23 cellular contexts compared by ENCODE assay signal in genomic region chr14:102665665-102666064, GRCh38.
"Had no signal": no experiment of that assay in that cellular context is flagged by ENCODE, and none has a peak within 500 bp of the region (broad histone marks: within the 10 kb centered on the region; RNA-seq: fewer than 3 reads in every experiment).

No MANE protein-coding gene starts in this region.

- H3K4me3 ChIP-seq: esophagus muscularis mucosa, gastrocnemius medialis, right lobe of liver, skin epidermis, testis, upper lobe of right lung had no signal

- H3K27me3 Mint-ChIP-seq: activated CD4-positive, alpha-beta memory T cell treated with anti-CD3 and anti-CD28 coated beads for 36 hours; brain; dendritic cell treated with granulocyte-macrophage colony-stimulating factor and Interleukin-4, amounts not matched to agents 40 ng/mL and 50 ng/mL, for 4 days; natural killer cell treated with Interleukin-12 subunit alpha and Interleukin-12 subunit beta and Interleukin-15 and Interleukin-18, amount 100 ng/mL, for 72 hours had no signal

- H3K36me3 Mint-ChIP-seq: activated CD4-positive, alpha-beta memory T cell treated with anti-CD3 and anti-CD28 coated beads for 36 hours; natural killer cell treated with Interleukin-12 subunit alpha and Interleukin-12 subunit beta and Interleukin-15 and Interleukin-18, amount 100 ng/mL, for 72 hours; stimulated activated effector memory CD8-positive, alpha-beta T cell treated with anti-CD3 and anti-CD28 coated beads, Interleukin-12 subunit alpha, Interleukin-12 subunit beta, amount 100 ng/mL, for 72 hours had no signal

- H3K4me3 Mint-ChIP-seq: activated CD4-positive, alpha-beta memory T cell treated with anti-CD3 and anti-CD28 coated beads for 36 hours; brain; dendritic cell treated with granulocyte-macrophage colony-stimulating factor and Interleukin-4, amounts not matched to agents 40 ng/mL and 50 ng/mL, for 4 days; natural killer cell treated with Interleukin-12 subunit alpha and Interleukin-12 subunit beta and Interleukin-15 and Interleukin-18, amount 100 ng/mL, for 72 hours; stimulated activated effector memory CD8-positive, alpha-beta T cell treated with anti-CD3 and anti-CD28 coated beads, Interleukin-12 subunit alpha, Interleukin-12 subunit beta, amount 100 ng/mL, for 72 hours; T-helper 1 cell treated with Interleukin-12 subunit alpha and Interleukin-12 subunit beta and Interleukin-4 antibody, amounts not matched to agents 30 μg/mL and 1 μg/mL, for 36 hours had no signal

- H3K4me1 ChIP-seq: gastrocnemius medialis, parathyroid adenoma had no signal

- H3K9me3 Mint-ChIP-seq: activated CD4-positive, alpha-beta memory T cell treated with anti-CD3 and anti-CD28 coated beads for 36 hours; brain; dendritic cell treated with granulocyte-macrophage colony-stimulating factor and Interleukin-4, amounts not matched to agents 40 ng/mL and 50 ng/mL, for 4 days; natural killer cell treated with Interleukin-12 subunit alpha and Interleukin-12 subunit beta and Interleukin-15 and Interleukin-18, amount 100 ng/mL, for 72 hours; stimulated activated effector memory CD8-positive, alpha-beta T cell treated with anti-CD3 and anti-CD28 coated beads, Interleukin-12 subunit alpha, Interleukin-12 subunit beta, amount 100 ng/mL, for 72 hours; T-helper 1 cell treated with Interleukin-12 subunit alpha and Interleukin-12 subunit beta and Interleukin-4 antibody, amounts not matched to agents 30 μg/mL and 1 μg/mL, for 36 hours had no signal

- H3K27ac Mint-ChIP-seq: activated CD4-positive, alpha-beta memory T cell treated with anti-CD3 and anti-CD28 coated beads for 36 hours; brain; dendritic cell treated with granulocyte-macrophage colony-stimulating factor and Interleukin-4, amounts not matched to agents 40 ng/mL and 50 ng/mL, for 4 days; natural killer cell treated with Interleukin-12 subunit alpha and Interleukin-12 subunit beta and Interleukin-15 and Interleukin-18, amount 100 ng/mL, for 72 hours; stimulated activated effector memory CD8-positive, alpha-beta T cell treated with anti-CD3 and anti-CD28 coated beads, Interleukin-12 subunit alpha, Interleukin-12 subunit beta, amount 100 ng/mL, for 72 hours; T-helper 1 cell treated with Interleukin-12 subunit alpha and Interleukin-12 subunit beta and Interleukin-4 antibody, amounts not matched to agents 30 μg/mL and 1 μg/mL, for 36 hours had no signal

- H3K9me3 ChIP-seq: esophagus muscularis mucosa, gastrocnemius medialis, right lobe of liver, testis, upper lobe of right lung had no signal

- H3K36me3 ChIP-seq: esophagus muscularis mucosa, gastrocnemius medialis, right lobe of liver, upper lobe of right lung had no signal

- H3K27me3 ChIP-seq: esophagus muscularis mucosa, gastrocnemius medialis, right lobe of liver, testis, upper lobe of right lung had no signal

- H3K27ac ChIP-seq: esophagus muscularis mucosa, gastrocnemius medialis, parathyroid adenoma, right lobe of liver, skin epidermis, testis, upper lobe of right lung had no signal

- ATAC-seq: gastrocnemius medialis; left ventricle myocardium superior; natural killer cell treated with Interleukin-12 subunit alpha and Interleukin-12 subunit beta and Interleukin-15 and Interleukin-18, amount 100 ng/mL, for 72 hours; right lobe of liver; stimulated activated effector memory CD8-positive, alpha-beta T cell treated with anti-CD3 and anti-CD28 coated beads, Interleukin-12 subunit alpha, Interleukin-12 subunit beta, amount 100 ng/mL, for 72 hours; upper lobe of right lung had no signal

- DNase-seq: activated CD4-positive, alpha-beta memory T cell treated with anti-CD3 and anti-CD28 coated beads for 36 hours; activated CD4-positive, alpha-beta T cell treated with anti-CD3 and anti-CD28 coated beads for 4 hours; activated CD4-positive, CD25-positive, alpha-beta regulatory T cell; activated gamma-delta T cell; activated naive CD4-positive, alpha-beta T cell treated with anti-CD3 and anti-CD28 coated beads, Interleukin-2, amount 50 U/mL, for 16 hours; aorta; effector memory CD4-positive, alpha-beta T cell; gastrocnemius medialis; hippocampal formation; left ventricle myocardium superior; mammary epithelial cell; right lobe of liver; stimulated activated CD4-positive, alpha-beta T cell treated with anti-CD3 and anti-CD28 coated beads, Interleukin-2, amount 100 ng/mL, for 24 hours; testis; upper lobe of right lung had no signal
